ENCODE assay signal across 8 cellular contexts in genomic region chr6:43758617-43759050, GRCh38. TPM values are rescaled to one million over a fixed set of nuclear protein-coding genes. Genes with fewer than 3 reads are reported as not detected.
DNase-seq lines count a peak whose midpoint lies in the region; ATAC-seq and TF ChIP-seq lines count a peak whose summit lies in the region.

No MANE protein-coding gene starts in this region.

- no peaks in the 10 kb centered on the region for H3K27me3 Mint-ChIP-seq in Caco-2 (ENCODE audit: insufficient read depth, unreplicated experiment)
- peaks cover 0 to 16% (median 0%) of the 10 kb centered on the region in 5 donors for H3K27me3 Mint-ChIP-seq in naive thymus-derived CD4-positive, alpha-beta T cell

- H3K4me3 Mint-ChIP-seq in Caco-2 (ENCODE audit: unreplicated experiment), result no peak overlapping the region
- H3K4me3 Mint-ChIP-seq in naive thymus-derived CD4-positive, alpha-beta T cell, result no peak overlapping the region

- H3K36me3 ChIP-seq in Caco-2 (ENCODE audit: control insufficient read depth, insufficient read depth, low read length) (no peaks in the 10 kb centered on the region), MM.1S (replicated peaks; ENCODE audit: insufficient read depth, low read length) (no peaks in the 10 kb centered on the region), mammary epithelial cell (ENCODE audit: insufficient read depth, low read length) (no peaks in the 10 kb centered on the region)
- H3K36me3 ChIP-seq in naive thymus-derived CD4-positive, alpha-beta T cell (ENCODE audit: control insufficient read depth in 2 of 3, insufficient read depth in 3 of 3, low read length in 3 of 3), result no peaks in the 10 kb centered on the region

- BruUV-seq in Caco-2 (replicated peaks; lab: Mats Ljungman, UMichigan) (no TSS peak), mammary epithelial cell (replicated peaks; lab: Mats Ljungman, UMichigan) (no TSS peak)

- CTCF ChIA-PET in Caco-2 (lab: Charles Lee) (no interaction called here), mammary epithelial cell (lab: Charles Lee; ENCODE audit: low non-redundant PET) (interaction anchor here (0.7 kb wide), 1 partner anchor 196 kb away, joined by 4 read pairs; no protein-coding TSS in a partner anchor)
- CTCF ChIA-PET in naive thymus-derived CD4-positive, alpha-beta T cell (lab: Charles Lee), result interaction anchor here (0.6 to 1.1 kb wide), 2 partner anchors 10 to 469 kb away, joined by 3 read pairs; no protein-coding TSS in a partner anchor

- POLR2A ChIA-PET in Caco-2 (lab: Charles Lee), result no interaction called here
- POLR2A ChIA-PET in naive thymus-derived CD4-positive, alpha-beta T cell (lab: Charles Lee), result no interaction called here

- dilution Hi-C loops in mammary epithelial cell (cut with HindIII; ENCODE audit: low sequenced_read_pairs), result no loop called here

- H3K27me3 ChIP-seq in Caco-2 (replicated peaks; ENCODE audit: control insufficient read depth, insufficient read depth, low read length) (no peaks in the 10 kb centered on the region), MM.1S (replicated peaks; ENCODE audit: insufficient read depth, low read length) (no peaks in the 10 kb centered on the region), mammary epithelial cell (ENCODE audit: insufficient read depth, low read length) (no peaks in the 10 kb centered on the region)
- no peaks in the 10 kb centered on the region for H3K27me3 ChIP-seq in naive thymus-derived CD4-positive, alpha-beta T cell (ENCODE audit: control insufficient read depth in 2 of 2, insufficient read depth in 2 of 2, low read length in 2 of 2)

- ATAC-seq in naive thymus-derived CD4-positive, alpha-beta T cell, result peak; percentile 58
- ATAC-seq in HG02870 (IDR thresholded peaks at IDR 0.05; ENCODE audit: unreplicated experiment), result no peak
- ATAC-seq in HG03439 (IDR thresholded peaks at IDR 0.05; ENCODE audit: unreplicated experiment), result no peak

- TF ChIP-seq CTCF in Caco-2 (IDR thresholded peaks at IDR 0.05; ENCODE audit: insufficient read depth in 1 of 2, low read depth in 1 of 2, low read length in 1 of 2, severe bottlenecking in 1 of 2, unreplicated experiment in 1 of 2) (peak; percentile 61 to 75), MM.1S (IDR thresholded peaks at IDR 0.05; ENCODE audit: low read length) (peak; percentile 80), mammary epithelial cell (conservative IDR thresholded peaks at IDR 0.05 in 1 of 2, IDR thresholded peaks at IDR 0.05 in 1 of 2; ENCODE audit: extremely low read depth in 1 of 2, insufficient read depth in 1 of 2, low read depth in 1 of 2, low read length in 2 of 2) (peak; percentile 27 to 65)

- intact Hi-C loops in Caco-2 (cut with micrococcal nuclease; ENCODE audit: unreplicated experiment) (no loop called here), mammary epithelial cell (cut with micrococcal nuclease) (no loop called here)
- intact Hi-C loops in naive thymus-derived CD4-positive, alpha-beta T cell (cut with micrococcal nuclease), result loop anchor here (2.0 to 5.0 kb wide), 3 partner anchors 91 to 151 kb away; no protein-coding TSS in a partner anchor

- H3K4me3 ChIP-seq in Caco-2 (ENCODE audit: low read depth, low read length) (no peak overlapping the region), MM.1S (ENCODE audit: low read length) (no peak overlapping the region), mammary epithelial cell (replicated peaks in 1 of 3; ENCODE audit: insufficient read depth in 1 of 3, low read depth in 2 of 3, low read length in 3 of 3) (no peak overlapping the region)
- no peak overlapping the region for H3K4me3 ChIP-seq in naive thymus-derived CD4-positive, alpha-beta T cell (ENCODE audit: low read length)

- H3K36me3 Mint-ChIP-seq in Caco-2 (ENCODE audit: insufficient read depth, unreplicated experiment), result no peaks in the 10 kb centered on the region
- H3K36me3 Mint-ChIP-seq in naive thymus-derived CD4-positive, alpha-beta T cell, result no peaks in the 10 kb centered on the region

- no peak overlapping the region for H3K9ac ChIP-seq in MM.1S (ENCODE audit: low read length)
- no peak overlapping the region for H3K9ac ChIP-seq in mammary epithelial cell (ENCODE audit: insufficient read depth, low read length)

- no peaks in the 10 kb centered on the region for H3F3A ChIP-seq in MM.1S (ENCODE audit: insufficient read depth, low read length)

- in situ Hi-C loops in mammary epithelial cell (cut with MboI; ENCODE audit: low sequenced_read_pairs in 2 of 2), result no loop called here

- no peaks in the 10 kb centered on the region for H3K9me2 ChIP-seq in MM.1S (replicated peaks; ENCODE audit: insufficient read depth, low read length)

- DNase-seq in Caco-2, result peak in 1 of 2 experiments; percentile 56
- no peak for DNase-seq in MM.1S
- no peak for DNase-seq in mammary epithelial cell
- peak in 1 of 9 donors; percentile 42 for DNase-seq in naive thymus-derived CD4-positive, alpha-beta T cell
- no peak for DNase-seq in NCI-H446 (lab: John Stamatoyannopoulos, UW)
- DNase-seq in effector CD8-positive, alpha-beta T cell (lab: John Stamatoyannopoulos, UW), result no peak

- H3K79me2 ChIP-seq in MM.1S (ENCODE audit: low read length) (no peaks in the 10 kb centered on the region), mammary epithelial cell (ENCODE audit: insufficient read depth, low read length) (no peaks in the 10 kb centered on the region)

- H3K4me1 ChIP-seq in Caco-2 (peaks cover 24% of the 10 kb centered on the region), MM.1S (ENCODE audit: low read length) (no peaks in the 10 kb centered on the region), mammary epithelial cell (ENCODE audit: insufficient read depth, low read length) (no peaks in the 10 kb centered on the region)
- no peaks in the 10 kb centered on the region for H3K4me1 ChIP-seq in naive thymus-derived CD4-positive, alpha-beta T cell (ENCODE audit: control insufficient read depth in 2 of 2, insufficient read depth in 2 of 2, low read length in 2 of 2)

- no peak overlapping the region for H3K27ac Mint-ChIP-seq in Caco-2 (ENCODE audit: unreplicated experiment)
- H3K27ac Mint-ChIP-seq in naive thymus-derived CD4-positive, alpha-beta T cell, result peak overlapping the region in 1 of 9 donors; percentile 46

- peaks cover 20% of the 10 kb centered on the region for H3K4me1 Mint-ChIP-seq in Caco-2 (ENCODE audit: low read depth, unreplicated experiment)
- peaks cover 0 to 3% (median 0%) of the 10 kb centered on the region in 7 donors for H3K4me1 Mint-ChIP-seq in naive thymus-derived CD4-positive, alpha-beta T cell

- WGBS in mammary epithelial cell (ENCODE audit: low coverage, missing lambda C conversion rate), result 46% methylated on average over 5 of the region's 9 CpGs

- H3K9me3 Mint-ChIP-seq in Caco-2 (ENCODE audit: unreplicated experiment), result no peaks in the 10 kb centered on the region
- H3K9me3 Mint-ChIP-seq in naive thymus-derived CD4-positive, alpha-beta T cell, result peaks cover 0 to 2% (median 0%) of the 10 kb centered on the region in 11 donors

- H3K27ac ChIP-seq in MM.1S (ENCODE audit: low read length) (no peak overlapping the region), mammary epithelial cell (ENCODE audit: insufficient read depth, low read depth, low read length) (no peak overlapping the region)
- H3K27ac ChIP-seq in naive thymus-derived CD4-positive, alpha-beta T cell (ENCODE audit: low read depth, low read length), result no peak overlapping the region

- H2AFZ ChIP-seq in MM.1S (ENCODE audit: low read length), result no peak overlapping the region
- no peak overlapping the region for H2AFZ ChIP-seq in mammary epithelial cell (ENCODE audit: low read depth, low read length)

- H3K9me3 ChIP-seq in Caco-2, result no peaks in the 10 kb centered on the region
- H3K9me3 ChIP-seq in MM.1S (replicated peaks; ENCODE audit: insufficient read depth, low read length), result no peaks in the 10 kb centered on the region
- no peaks in the 10 kb centered on the region for H3K9me3 ChIP-seq in mammary epithelial cell (replicated peaks; ENCODE audit: insufficient read depth, low read length)
- no peaks in the 10 kb centered on the region for H3K9me3 ChIP-seq in naive thymus-derived CD4-positive, alpha-beta T cell (ENCODE audit: control insufficient read depth in 2 of 3, low read length in 3 of 3)

- H3K4me2 ChIP-seq in MM.1S (ENCODE audit: low read depth, low read length) (no peak overlapping the region), mammary epithelial cell (ENCODE audit: insufficient read depth, low read depth, low read length) (no peak overlapping the region)

- no peaks in the 10 kb centered on the region for H4K20me1 ChIP-seq in MM.1S (ENCODE audit: insufficient read depth, low read length)
- H4K20me1 ChIP-seq in mammary epithelial cell (ENCODE audit: insufficient read depth, low read length), result no peaks in the 10 kb centered on the region

RNA-seq across cellular contexts. Expression of gene VEGFA, which starts 11.4 kb away (rescaled TPM):
- total RNA-seq in Caco-2 (2022) (172 and 174 TPM in 2 replicates), mammary epithelial cell (100 to 1,000 TPM; 161 to 313 TPM)
- 196 TPM for polyA plus RNA-seq in mammary epithelial cell
- 634 TPM for polyA minus RNA-seq in mammary epithelial cell
- total RNA-seq in naive thymus-derived CD4-positive, alpha-beta T cell, result 10 to 100 TPM in 3 of 5 experiments, under 1 TPM in 2; 0.60 to 72.1 (median 19.4) TPM
- polyA plus RNA-seq in naive thymus-derived CD4-positive, alpha-beta T cell, result under 1 TPM in 1 of 2 donors, not detected in 1; 0.26 TPM

Comparison
In these comparisons a context has a peak if more than half of its experiments do, and no peak if none do; other contexts are left out.
1. intact Hi-C loops: an anchor here in naive thymus-derived CD4-positive, alpha-beta T cell (2.0 to 5.0 kb wide); none called in Caco-2 and mammary epithelial cell.